Comparison of ENCODE assay signal across 19 cellular contexts in genomic region chr3:60094392-60094947, GRCh38.
DNase-seq lines count a peak whose midpoint lies in the region; ATAC-seq lines count a peak whose summit lies in the region.
"Had no signal": no experiment of that assay in that cellular context is flagged by ENCODE, and none has a peak within 500 bp of the region (broad histone marks: within the 10 kb centered on the region; RNA-seq: fewer than 3 reads in every experiment).

No MANE protein-coding gene starts in this region.

- H3K9me3 Mint-ChIP-seq in stimulated activated effector memory CD8-positive, alpha-beta T cell treated with anti-CD3 and anti-CD28 coated beads, Interleukin-12 subunit alpha, Interleukin-12 subunit beta, amount 100 ng/mL, for 72 hours: peaks cover 3% of the 10 kb centered on the region
- H3K9me3 Mint-ChIP-seq: activated CD4-positive, alpha-beta memory T cell treated with anti-CD3 and anti-CD28 coated beads for 36 hours; endodermal cell had no signal

- no peaks in the 10 kb centered on the region for H3K36me3 ChIP-seq in endocrine pancreas (ENCODE audit: control insufficient read depth, insufficient read depth, low read length)
- H3K36me3 ChIP-seq: adrenal gland, BE2C, gastroesophageal sphincter, prostate gland, upper lobe of right lung, WERI-Rb-1 had no signal

- no peak overlapping the region for H3K4me3 Mint-ChIP-seq in stimulated activated effector memory CD8-positive, alpha-beta T cell treated with anti-CD3 and anti-CD28 coated beads, Interleukin-12 subunit alpha, Interleukin-12 subunit beta, amount 100 ng/mL, for 72 hours
- H3K4me3 Mint-ChIP-seq: activated CD4-positive, alpha-beta memory T cell treated with anti-CD3 and anti-CD28 coated beads for 36 hours; endodermal cell had no signal

- H3K9ac ChIP-seq in endocrine pancreas (ENCODE audit: control insufficient read depth, insufficient read depth, low read length): no peak overlapping the region

- H3K4me1 ChIP-seq in endocrine pancreas (ENCODE audit: control insufficient read depth, insufficient read depth, low read length): no peaks in the 10 kb centered on the region
- H3K4me1 ChIP-seq: adrenal gland, BE2C, gastroesophageal sphincter, prostate gland, upper lobe of right lung had no signal

- H3K36me3 Mint-ChIP-seq in stimulated activated effector memory CD8-positive, alpha-beta T cell treated with anti-CD3 and anti-CD28 coated beads, Interleukin-12 subunit alpha, Interleukin-12 subunit beta, amount 100 ng/mL, for 72 hours: no peaks in the 10 kb centered on the region
- H3K36me3 Mint-ChIP-seq: activated CD4-positive, alpha-beta memory T cell treated with anti-CD3 and anti-CD28 coated beads for 36 hours had no signal

- H3K27ac Mint-ChIP-seq in stimulated activated effector memory CD8-positive, alpha-beta T cell treated with anti-CD3 and anti-CD28 coated beads, Interleukin-12 subunit alpha, Interleukin-12 subunit beta, amount 100 ng/mL, for 72 hours: no peak overlapping the region
- H3K27ac Mint-ChIP-seq: activated CD4-positive, alpha-beta memory T cell treated with anti-CD3 and anti-CD28 coated beads for 36 hours; endodermal cell had no signal

- no peak for ATAC-seq in left lobe of liver
- ATAC-seq in stimulated activated effector memory CD8-positive, alpha-beta T cell treated with anti-CD3 and anti-CD28 coated beads, Interleukin-12 subunit alpha, Interleukin-12 subunit beta, amount 100 ng/mL, for 72 hours: no peak
- ATAC-seq: gastroesophageal sphincter, SK-N-SH treated with all-trans-retinoic acid at 6 μM for 48 hours, upper lobe of right lung had no signal

- H3K4me1 Mint-ChIP-seq in stimulated activated effector memory CD8-positive, alpha-beta T cell treated with anti-CD3 and anti-CD28 coated beads, Interleukin-12 subunit alpha, Interleukin-12 subunit beta, amount 100 ng/mL, for 72 hours: no peaks in the 10 kb centered on the region

- no peaks in the 10 kb centered on the region for H3K9me3 ChIP-seq in endocrine pancreas (ENCODE audit: control insufficient read depth, low read length)
- H3K9me3 ChIP-seq: adrenal gland, BE2C, prostate gland, upper lobe of right lung had no signal

- peak overlapping the region; percentile 45 for H3K4me3 ChIP-seq in endocrine pancreas (ENCODE audit: control insufficient read depth, insufficient read depth, low read length)
- H3K4me3 ChIP-seq: adrenal gland, gastroesophageal sphincter, prostate gland, upper lobe of right lung had no signal

- no peaks in the 10 kb centered on the region for H3K27me3 ChIP-seq in endocrine pancreas (ENCODE audit: control insufficient read depth, insufficient read depth, low read length)
- H3K27me3 ChIP-seq: adrenal gland, BE2C, gastroesophageal sphincter, upper lobe of right lung had no signal

- peak; percentile 23 to 59 for DNase-seq in NCI-H2081 (lab: John Stamatoyannopoulos, UW)
- DNase-seq in NCI-H2081 treated with DMSO at 0.1 percent for 48 hours (lab: John Stamatoyannopoulos, UW): no peak
- peak; percentile 11 for DNase-seq in NCI-H128 (lab: John Stamatoyannopoulos, UW; ENCODE audit: unreplicated experiment)
- DNase-seq in NCI-H510A (lab: John Stamatoyannopoulos, UW): peak; percentile 61
- DNase-seq in CD1c-positive myeloid dendritic cell (ENCODE audit: extremely low spot score): no peak
- no peak for DNase-seq in left lobe of liver (ENCODE audit: low spot score)
- DNase-seq in stimulated activated effector memory CD8-positive, alpha-beta T cell treated with anti-CD3 and anti-CD28 coated beads, Interleukin-12 subunit alpha, Interleukin-12 subunit beta, amount 100 ng/mL, for 72 hours (ENCODE audit: low spot score in 2 of 2): no peak
- DNase-seq: activated CD4-positive, alpha-beta memory T cell treated with anti-CD3 and anti-CD28 coated beads for 36 hours; activated effector memory CD4-positive, alpha-beta T cell treated with anti-CD3 and anti-CD28 coated beads, Interleukin-2, amount 50 U/mL, for 16 hours; adrenal gland; BE2C; Calu3; endodermal cell; upper lobe of right lung; WERI-Rb-1 had no signal

Comparison
In these comparisons a context has a peak if more than half of its experiments do, and no peak if none do; other contexts are left out.
1. DNase-seq: peak in NCI-H2081 (2 of 2), NCI-H128 (single experiment) and NCI-H510A (single experiment); none in NCI-H2081 treated with DMSO at 0.1 percent for 48 hours (single experiment), CD1c-positive myeloid dendritic cell (single experiment), left lobe of liver (single experiment) and stimulated activated effector memory CD8-positive, alpha-beta T cell treated with anti-CD3 and anti-CD28 coated beads, Interleukin-12 subunit alpha, Interleukin-12 subunit beta, amount 100 ng/mL, for 72 hours (0 of 2).